12 cellular contexts compared by ENCODE assay signal in genomic region chr1:175145899-175146298, GRCh38. TPM values are rescaled to one million over a fixed set of nuclear protein-coding genes. Genes with fewer than 3 reads are reported as not detected.
A peak's percentile ranks its signal among the peaks of the same experiment; 100 is the strongest.
DNase-seq lines count a peak whose midpoint lies in the region; ATAC-seq and TF ChIP-seq lines count a peak whose summit lies in the region.
"Had no signal": no experiment of that assay in that cellular context is flagged by ENCODE, and none has a peak within 500 bp of the region (broad histone marks: within the 10 kb centered on the region; RNA-seq: fewer than 3 reads in every experiment).

No MANE protein-coding gene starts in this region.

- H3K4me3 ChIP-seq in Loucy (ENCODE audit: low read length, poor library complexity, severe bottlenecking) = no peak overlapping the region
- H3K4me3 ChIP-seq in aorta (ENCODE audit: low read length in 2 of 2) = no peak overlapping the region

- H3K9me2 ChIP-seq in Loucy (replicated peaks; ENCODE audit: low read depth, low read length) = no peaks in the 10 kb centered on the region

- CTCF ChIA-PET in RWPE1 (lab: Yijun Ruan, JAX) = interaction anchor here (0.5 to 2.0 kb wide), 17 partner anchors 9 to 1415 kb away, joined by 3 to 15 read pairs (median 4); no protein-coding TSS in a partner anchor

- intact Hi-C loops in activated CD4-positive, alpha-beta T cell treated with anti-CD3 and anti-CD28 coated beads, Interleukin-2, amount 10 ng/mL, durations not matched to agents 24 days and 14 days (cut with micrococcal nuclease) = loop anchor here (2.0 kb wide), 1 partner anchor 117 kb away; no protein-coding TSS in a partner anchor
- intact Hi-C loops in aorta (cut with DNase I) = loop anchor here in 1 of 2 donors (5.0 kb wide), 1 partner anchor 114 kb away; no protein-coding TSS in a partner anchor

- TF ChIP-seq CTCF in Loucy (conservative IDR thresholded peaks at IDR 0.05; ENCODE audit: low read length) = no peak
- no peak for TF ChIP-seq CTCF in RWPE1 (conservative IDR thresholded peaks at IDR 0.05; ENCODE audit: low read depth)

- no peaks in the 10 kb centered on the region for H3K9me3 Mint-ChIP-seq in activated CD4-positive, alpha-beta T cell treated with anti-CD3 and anti-CD28 coated beads, Interleukin-2, amount 10 ng/mL, durations not matched to agents 24 days and 14 days
- H3K9me3 Mint-ChIP-seq: CD8-positive, alpha-beta T cell had no signal

- no peak overlapping the region for H3K27ac Mint-ChIP-seq in activated CD4-positive, alpha-beta T cell treated with anti-CD3 and anti-CD28 coated beads, Interleukin-2, amount 10 ng/mL, durations not matched to agents 24 days and 14 days
- H3K27ac Mint-ChIP-seq: CD8-positive, alpha-beta T cell had no signal

- H4K20me1 ChIP-seq in Loucy (ENCODE audit: insufficient read depth, low read length, poor library complexity, severe bottlenecking) = no peaks in the 10 kb centered on the region

- no peaks in the 10 kb centered on the region for H3F3A ChIP-seq in Loucy (ENCODE audit: low read depth)

- no peak overlapping the region for H3K9ac ChIP-seq in Loucy (ENCODE audit: low read depth, low read length, poor library complexity, severe bottlenecking)

- no peaks in the 10 kb centered on the region for H3K27me3 ChIP-seq in Loucy (ENCODE audit: insufficient read depth, low read length, poor library complexity, severe bottlenecking)
- no peaks in the 10 kb centered on the region for H3K27me3 ChIP-seq in aorta (ENCODE audit: control insufficient read depth in 1 of 2, insufficient read depth in 2 of 2, low read length in 1 of 2)

- peaks cover 26% of the 10 kb centered on the region for H3K27me3 Mint-ChIP-seq in activated CD4-positive, alpha-beta T cell treated with anti-CD3 and anti-CD28 coated beads, Interleukin-2, amount 10 ng/mL, durations not matched to agents 24 days and 14 days

- POLR2A ChIA-PET in RWPE1 (lab: Yijun Ruan, JAX; ENCODE audit: low non-redundant PET) = interaction anchor here (0.6 kb wide), 1 partner anchor 76 kb away, joined by 3 read pairs; no protein-coding TSS in a partner anchor

- ATAC-seq in left lobe of liver = peak; percentile 75
- ATAC-seq in aorta (ENCODE audit: low FRiP score) = no peak
- no peak for ATAC-seq in HG03159 (IDR thresholded peaks at IDR 0.05; ENCODE audit: unreplicated experiment)

- DNase-seq in EH (ENCODE audit: low read depth) (peak; percentile 39), RWPE1 (ENCODE audit: low spot score) (peak; percentile 35), left lobe of liver (ENCODE audit: low spot score) (no peak), SIG-M5 treated with dmso at 0.1 percent for 504 hours (lab: John Stamatoyannopoulos, UW; ENCODE audit: unreplicated experiment) (no peak), aorta (no peak)
- DNase-seq in activated CD4-positive, alpha-beta T cell treated with anti-CD3 and anti-CD28 coated beads, Interleukin-2, amount 10 ng/mL, durations not matched to agents 24 days and 14 days = no peak
- DNase-seq: NCI-H2029, NCI-H510A had no signal

- no peaks in the 10 kb centered on the region for H3K36me3 Mint-ChIP-seq in activated CD4-positive, alpha-beta T cell treated with anti-CD3 and anti-CD28 coated beads, Interleukin-2, amount 10 ng/mL, durations not matched to agents 24 days and 14 days (ENCODE audit: low read depth)
- H3K36me3 Mint-ChIP-seq: CD8-positive, alpha-beta T cell had no signal

- no peak overlapping the region for H3K4me3 Mint-ChIP-seq in activated CD4-positive, alpha-beta T cell treated with anti-CD3 and anti-CD28 coated beads, Interleukin-2, amount 10 ng/mL, durations not matched to agents 24 days and 14 days
- H3K4me3 Mint-ChIP-seq: CD8-positive, alpha-beta T cell had no signal

- H3K27ac ChIP-seq in RWPE1 (no peak overlapping the region), aorta (ENCODE audit: low read depth in 1 of 2, low read length in 2 of 2) (no peak overlapping the region)
- H3K27ac ChIP-seq: HL-60 had no signal

- no peaks in the 10 kb centered on the region for H3K79me2 ChIP-seq in Loucy (ENCODE audit: insufficient read depth, low read length)

- WGBS in aorta, 2 donors = 56 to 60% methylated on average over 6 of the region's 6 CpGs

- H3K4me1 ChIP-seq in Loucy (ENCODE audit: insufficient read depth, low read length, poor library complexity, severe bottlenecking) = no peaks in the 10 kb centered on the region
- H3K4me1 ChIP-seq in aorta (ENCODE audit: control insufficient read depth in 1 of 2, insufficient read depth in 2 of 2, low read length in 2 of 2) = no peaks in the 10 kb centered on the region

- H3K36me3 ChIP-seq in Loucy (ENCODE audit: insufficient read depth, low read length) (no peaks in the 10 kb centered on the region), aorta (ENCODE audit: control insufficient read depth in 1 of 2, insufficient read depth in 2 of 2, low read length in 1 of 2) (no peaks in the 10 kb centered on the region)

- H3K4me2 ChIP-seq in Loucy (ENCODE audit: low read depth, low read length, poor library complexity, severe bottlenecking) = no peak overlapping the region

- peak overlapping the region; percentile 11; the same call in 1 of the 2 replicates for H2AFZ ChIP-seq in Loucy (ENCODE audit: low read length)

- peaks cover 4% of the 10 kb centered on the region for H3K4me1 Mint-ChIP-seq in activated CD4-positive, alpha-beta T cell treated with anti-CD3 and anti-CD28 coated beads, Interleukin-2, amount 10 ng/mL, durations not matched to agents 24 days and 14 days

- H3K9me3 ChIP-seq in Loucy (ENCODE audit: insufficient read depth, low read depth, low read length) (no peaks in the 10 kb centered on the region), aorta (ENCODE audit: control insufficient read depth, low read length) (no peaks in the 10 kb centered on the region)

RNA-seq across cellular contexts. Expression of gene KIAA0040, which starts 46.7 kb away (rescaled TPM):
- total RNA-seq in left lobe of liver (5.9 TPM), aorta (10 to 100 TPM; 23.0 to 25.8 TPM)
- 32.6 and 35.4 TPM in 2 replicates for total RNA-seq in activated CD4-positive, alpha-beta T cell treated with anti-CD3 and anti-CD28 coated beads, Interleukin-2, amount 10 ng/mL, durations not matched to agents 24 days and 14 days
- 10 to 100 TPM in 1 of 2 donors, 1 to 10 TPM in 1; 5.6 to 11.1 TPM for polyA plus RNA-seq in aorta

Comparison
In these comparisons a context has a peak if more than half of its experiments do, and no peak if none do; other contexts are left out.
1. DNase-seq: peak in EH (single experiment) and RWPE1 (single experiment); none in left lobe of liver (single experiment), SIG-M5 treated with dmso at 0.1 percent for 504 hours (single experiment), activated CD4-positive, alpha-beta T cell treated with anti-CD3 and anti-CD28 coated beads, Interleukin-2, amount 10 ng/mL, durations not matched to agents 24 days and 14 days (single experiment) and aorta (0 of 2).